23 cellular contexts compared by ENCODE assay signal in the genomic region with DNA sequence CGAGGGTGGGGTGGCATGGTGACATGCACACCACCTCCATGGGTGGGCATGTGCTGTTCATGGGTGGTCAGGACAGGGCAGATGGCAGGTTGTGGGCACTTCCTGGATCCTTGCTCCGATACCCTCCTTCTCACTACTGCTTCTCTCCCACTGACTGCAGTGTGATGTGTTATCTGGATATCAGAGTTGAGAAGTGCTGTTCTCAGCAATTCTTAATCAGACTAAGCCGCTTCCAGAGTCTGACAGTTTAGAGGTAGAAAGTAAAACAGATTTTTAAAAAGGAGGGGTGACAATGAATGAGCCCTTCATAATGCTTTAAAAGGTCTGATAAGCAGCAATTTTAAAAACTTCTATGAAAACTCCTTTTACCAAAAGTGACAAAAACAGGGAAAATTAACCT. TPM values are rescaled to one million over a fixed set of nuclear protein-coding genes. Genes with fewer than 3 reads are reported as not detected.
DNase-seq lines count a peak whose midpoint lies in the region; ATAC-seq and TF ChIP-seq lines count a peak whose summit lies in the region.
"Had no signal": no experiment of that assay in that cellular context is flagged by ENCODE, and none has a peak within 500 bp of the region (broad histone marks: within the 10 kb centered on the region; RNA-seq: fewer than 3 reads in every experiment).

No MANE protein-coding gene starts in this region.

- H3K4me2 ChIP-seq in IMR-90 (ENCODE audit: low read depth, low read length) = no peak overlapping the region
- H3K4me2 ChIP-seq: BLaER1 treated with 17β-estradiol and CSF1 and Interleukin-3, amounts not matched to agents 10 nM and 100 nM had no signal

- CTCF ChIA-PET in IMR-90 (lab: Yijun Ruan, JAX) = interaction anchor here (0.7 to 1.3 kb wide), 2 partner anchors 21 to 137 kb away, joined by 3 read pairs; no protein-coding TSS in a partner anchor

- H2AK9ac ChIP-seq in IMR-90 (replicated peaks; ENCODE audit: low read depth, low read length, poor library complexity) = no peak overlapping the region

- H3K9me1 ChIP-seq in IMR-90 (ENCODE audit: insufficient read depth, low read length) = peaks cover 9% of the 10 kb centered on the region; the same call in 1 of the 2 replicates

- TF ChIP-seq RAD21 in IMR-90 (IDR thresholded peaks at IDR 0.05; ENCODE audit: low read length) = no peak

- dilution Hi-C loops in IMR-90 (cut with HindIII; ENCODE audit: low sequenced_read_pairs, unreplicated experiment) = no loop called here

- H3K9me3 Mint-ChIP-seq in activated naive CD4-positive, alpha-beta T cell treated with anti-CD3 and anti-CD28 coated beads, Interleukin-2, amount 50 U/mL, for 24 hours = no peaks in the 10 kb centered on the region
- H3K9me3 Mint-ChIP-seq in activated naive CD4-positive, alpha-beta T cell treated with anti-CD3 and anti-CD28 coated beads, Interleukin-2, amount 50 U/mL, for 72 hours = peaks cover 0 to 7% of the 10 kb centered on the region in 2 donors
- H3K9me3 Mint-ChIP-seq: CD4-positive, alpha-beta T cell; CD8-positive, alpha-beta memory T cell; HFFc6 had no signal

- no peak for DNase-seq in activated naive CD4-positive, alpha-beta T cell treated with anti-CD3 and anti-CD28 coated beads, Interleukin-2, amount 50 U/mL, for 72 hours (ENCODE audit: low spot score in 2 of 2)
- DNase-seq in IMR-90 = no peak
- no peak for DNase-seq in left lobe of liver (ENCODE audit: low spot score)
- no peak for DNase-seq in NCI-H2227 treated with DMSO at 0.1 percent for 48 hours (lab: John Stamatoyannopoulos, UW)
- DNase-seq: ACHN; AML-193; BE2C; CD4-positive, alpha-beta T cell; CD8-positive, alpha-beta memory T cell; DMS 273 treated with DMSO at 0.1 percent for 48 hours; DMS79; EL; GDM1; GOT3; HFFc6 had no signal

- H3K36me3 ChIP-seq in IMR-90 (ENCODE audit: control insufficient read depth, insufficient read depth, low read length) = peaks cover 45% of the 10 kb centered on the region
- H3K36me3 ChIP-seq: BE2C had no signal

- H2BK15ac ChIP-seq in IMR-90 (ENCODE audit: low read depth, low read length) = no peak overlapping the region

- H3K14ac ChIP-seq in IMR-90 (replicated peaks; ENCODE audit: low read depth, low read length) = no peak overlapping the region

- H4K20me1 ChIP-seq in IMR-90 (ENCODE audit: insufficient read depth, low read length) = no peaks in the 10 kb centered on the region

- H4K91ac ChIP-seq in IMR-90 (ENCODE audit: insufficient read depth, low read depth, low read length) = no peak overlapping the region

- intact Hi-C loops in IMR-90 (cut with micrococcal nuclease) = loop anchor here (2.0 kb wide), 1 partner anchor 47 kb away; no protein-coding TSS in a partner anchor

- no peak overlapping the region for H3K23ac ChIP-seq in IMR-90 (ENCODE audit: low read depth, low read length)

- no peak overlapping the region for H3K4me3 ChIP-seq in IMR-90 (ENCODE audit: insufficient read depth, low read depth, low read length)
- H3K4me3 ChIP-seq: BLaER1 treated with 17β-estradiol and CSF1 and Interleukin-3, amounts not matched to agents 10 nM and 100 nM; GM12878; HAP-1 had no signal

- no peak for TF ChIP-seq POLR2A in IMR-90 (IDR thresholded peaks at IDR 0.05; ENCODE audit: low read depth, low read length)

- no TSS peak for BruUV-seq in IMR-90 (replicated peaks; lab: Mats Ljungman, UMichigan)

- no peak overlapping the region for H2BK5ac ChIP-seq in IMR-90 (ENCODE audit: low read depth, low read length, poor library complexity, severe bottlenecking)

- peaks cover 5% of the 10 kb centered on the region for H3K9me3 ChIP-seq in IMR-90 (ENCODE audit: control insufficient read depth, insufficient read depth, low read length)
- H3K9me3 ChIP-seq: BE2C; BLaER1 treated with 17β-estradiol and CSF1 and Interleukin-3, amounts not matched to agents 10 nM and 100 nM; HAP-1 had no signal

- H3K4me1 ChIP-seq in IMR-90 (ENCODE audit: control insufficient read depth, insufficient read depth, low read length) = peaks cover 2% of the 10 kb centered on the region; the same call in 1 of the 2 replicates
- H3K4me1 ChIP-seq: BE2C; BLaER1 treated with 17β-estradiol and CSF1 and Interleukin-3, amounts not matched to agents 10 nM and 100 nM; HAP-1 had no signal

- H3K36me3 Mint-ChIP-seq in activated naive CD4-positive, alpha-beta T cell treated with anti-CD3 and anti-CD28 coated beads, Interleukin-2, amount 50 U/mL, for 24 hours = peaks cover 13% of the 10 kb centered on the region
- peaks cover 13 to 17% of the 10 kb centered on the region in 2 donors for H3K36me3 Mint-ChIP-seq in activated naive CD4-positive, alpha-beta T cell treated with anti-CD3 and anti-CD28 coated beads, Interleukin-2, amount 50 U/mL, for 72 hours

- no peaks in the 10 kb centered on the region for H3K27me3 ChIP-seq in IMR-90 (ENCODE audit: control insufficient read depth, insufficient read depth, low read length)
- H3K27me3 ChIP-seq: BE2C; BLaER1 treated with 17β-estradiol and CSF1 and Interleukin-3, amounts not matched to agents 10 nM and 100 nM had no signal

- no peak for ATAC-seq in activated naive CD4-positive, alpha-beta T cell treated with anti-CD3 and anti-CD28 coated beads, Interleukin-2, amount 50 U/mL, for 72 hours
- ATAC-seq in IMR-90 (ENCODE audit: low read depth) = no peak
- peak; percentile 29 for ATAC-seq in left lobe of liver
- no peak for ATAC-seq in HG03280 (IDR thresholded peaks at IDR 0.05; ENCODE audit: unreplicated experiment)
- no peak for ATAC-seq in HG03108 (IDR thresholded peaks at IDR 0.05; ENCODE audit: unreplicated experiment)
- ATAC-seq: GM12878 had no signal

- H3K27ac ChIP-seq in IMR-90 (ENCODE audit: insufficient read depth, low read length) = no peak overlapping the region
- H3K27ac ChIP-seq: 22Rv1; BLaER1 treated with 17β-estradiol and CSF1 and Interleukin-3, amounts not matched to agents 10 nM and 100 nM had no signal

- TF ChIP-seq CTCF in IMR-90 (conservative IDR thresholded peaks at IDR 0.05; ENCODE audit: low read depth, low read length) = no peak

- no peak overlapping the region for H3K18ac ChIP-seq in IMR-90 (ENCODE audit: low read depth, low read length)

- 100% methylated on average over 1 of the region's 3 CpGs; no CpG with 5 or more reads in 1 of the 2 experiments for WGBS in IMR-90 (ENCODE audit: extremely low coverage in 2 of 2, insufficient read length in 1 of 2), 2 experiments

- no peak overlapping the region for H3K56ac ChIP-seq in IMR-90 (ENCODE audit: extremely low read depth, insufficient read depth, low read length)

- H2BK20ac ChIP-seq in IMR-90 (ENCODE audit: low read depth, low read length) = no peak overlapping the region

- no peaks in the 10 kb centered on the region for H3K27me3 Mint-ChIP-seq in activated naive CD4-positive, alpha-beta T cell treated with anti-CD3 and anti-CD28 coated beads, Interleukin-2, amount 50 U/mL, for 24 hours
- H3K27me3 Mint-ChIP-seq: CD4-positive, alpha-beta T cell; CD8-positive, alpha-beta memory T cell had no signal

- H4K5ac ChIP-seq in IMR-90 (ENCODE audit: low read depth, low read length) = no peak overlapping the region

- no peak overlapping the region for H2BK120ac ChIP-seq in IMR-90 (ENCODE audit: low read depth, low read length)

- peak overlapping the region; percentile 20 for H3K27ac Mint-ChIP-seq in activated naive CD4-positive, alpha-beta T cell treated with anti-CD3 and anti-CD28 coated beads, Interleukin-2, amount 50 U/mL, for 24 hours
- no peak overlapping the region for H3K27ac Mint-ChIP-seq in activated naive CD4-positive, alpha-beta T cell treated with anti-CD3 and anti-CD28 coated beads, Interleukin-2, amount 50 U/mL, for 72 hours
- H3K27ac Mint-ChIP-seq: CD4-positive, alpha-beta T cell; HFFc6 had no signal

- peaks cover 4 to 8% of the 10 kb centered on the region in 2 experiments; a peak in 3 of 4 replicates for H3K79me1 ChIP-seq in IMR-90 (ENCODE audit: low read depth in 1 of 2, low read length in 2 of 2)

- peaks cover 8% of the 10 kb centered on the region for H3K4me1 Mint-ChIP-seq in activated naive CD4-positive, alpha-beta T cell treated with anti-CD3 and anti-CD28 coated beads, Interleukin-2, amount 50 U/mL, for 24 hours
- H3K4me1 Mint-ChIP-seq: CD14-positive monocyte had no signal

- no peak overlapping the region for H3K4me3 Mint-ChIP-seq in activated naive CD4-positive, alpha-beta T cell treated with anti-CD3 and anti-CD28 coated beads, Interleukin-2, amount 50 U/mL, for 24 hours
- H3K4me3 Mint-ChIP-seq: CD14-positive monocyte; CD4-positive, alpha-beta T cell; CD8-positive, alpha-beta memory T cell; HFFc6 had no signal

- in situ Hi-C loops in IMR-90 (cut with MboI; ENCODE audit: low sequenced_read_pairs) = no loop called here

- H4K8ac ChIP-seq in IMR-90 (ENCODE audit: low read depth in 2 of 2, low read length in 2 of 2) = no peak overlapping the region

- H3K9ac ChIP-seq in IMR-90 (ENCODE audit: low read depth, low read length) = no peak overlapping the region
- H3K9ac ChIP-seq: BLaER1 treated with 17β-estradiol and CSF1 and Interleukin-3, amounts not matched to agents 10 nM and 100 nM had no signal

- POLR2A ChIA-PET in IMR-90 (lab: Charles Lee; ENCODE audit: unreplicated experiment) = no interaction called here

- H2AFZ ChIP-seq in IMR-90 (replicated peaks; ENCODE audit: low read length, poor library complexity) = no peak overlapping the region

- no peak overlapping the region for H2AK5ac ChIP-seq in IMR-90 (ENCODE audit: low read depth, low read length)

- no peak overlapping the region for H3K4ac ChIP-seq in IMR-90 (ENCODE audit: low read depth, low read length)

TF ChIP-seq in IMR-90, 13 proteins besides CTCF, POLR2A, EP300 and RAD21:
- TF ChIP-seq MAFK (IDR thresholded peaks at IDR 0.05; ENCODE audit: low read depth, low read length) (peak; percentile 89), BHLHE40 (IDR thresholded peaks at IDR 0.05; ENCODE audit: low read depth, low read length) (no peak)

RNA-seq across cellular contexts. Expression of gene SIGLEC15, which starts 33.9 kb away (rescaled TPM):
- total RNA-seq in activated naive CD4-positive, alpha-beta T cell treated with anti-CD3 and anti-CD28 coated beads, Interleukin-2, amount 50 U/mL, for 72 hours = not detected
- total RNA-seq in IMR-90 (2012; rRNA removed) (0.83 and 1.1 TPM in 2 replicates), left lobe of liver (0.20 TPM)
- polyA plus RNA-seq in IMR-90 (2012; rRNA removed) = 1.8 and 2.2 TPM in 2 replicates
- 1.9 and 4.8 TPM in 2 replicates for polyA plus RNA-seq in IMR-90 (2012; cell fraction: cytosol; rRNA removed)
- polyA plus RNA-seq in IMR-90 (2012; cell fraction: nucleus; rRNA removed; ENCODE audit: low replicate concordance) = 1.3 and 3.0 TPM in 2 replicates
- total RNA-seq: CD4-positive, alpha-beta T cell; CD8-positive, alpha-beta memory T cell had no signal
